In genomic region chr9:4679268-4680177, GRCh38 we compare ENCODE assay signal across 1 cellular context.
TF ChIP-seq lines count a peak whose summit lies in the region.

CDC37L1 (plus strand) TSS chr9:4679569; CDS start chr9:4679768, 199 bp downstream.

TF ChIP-seq in HepG2, 621 proteins besides CTCF, POLR2A, EP300 and RAD21 (continued from another document and continues in another):
- TF ChIP-seq, protein P1, sequence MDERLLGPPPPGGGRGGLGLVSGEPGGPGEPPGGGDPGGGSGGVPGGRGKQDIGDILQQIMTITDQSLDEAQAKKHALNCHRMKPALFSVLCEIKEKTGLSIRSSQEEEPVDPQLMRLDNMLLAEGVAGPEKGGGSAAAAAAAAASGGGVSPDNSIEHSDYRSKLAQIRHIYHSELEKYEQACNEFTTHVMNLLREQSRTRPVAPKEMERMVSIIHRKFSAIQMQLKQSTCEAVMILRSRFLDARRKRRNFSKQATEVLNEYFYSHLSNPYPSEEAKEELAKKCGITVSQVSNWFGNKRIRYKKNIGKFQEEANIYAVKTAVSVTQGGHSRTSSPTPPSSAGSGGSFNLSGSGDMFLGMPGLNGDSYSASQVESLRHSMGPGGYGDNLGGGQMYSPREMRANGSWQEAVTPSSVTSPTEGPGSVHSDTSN (CRISPR knock-in tag; IDR thresholded peaks at IDR 0.05): no peak
- TF ChIP-seq, protein P2, sequence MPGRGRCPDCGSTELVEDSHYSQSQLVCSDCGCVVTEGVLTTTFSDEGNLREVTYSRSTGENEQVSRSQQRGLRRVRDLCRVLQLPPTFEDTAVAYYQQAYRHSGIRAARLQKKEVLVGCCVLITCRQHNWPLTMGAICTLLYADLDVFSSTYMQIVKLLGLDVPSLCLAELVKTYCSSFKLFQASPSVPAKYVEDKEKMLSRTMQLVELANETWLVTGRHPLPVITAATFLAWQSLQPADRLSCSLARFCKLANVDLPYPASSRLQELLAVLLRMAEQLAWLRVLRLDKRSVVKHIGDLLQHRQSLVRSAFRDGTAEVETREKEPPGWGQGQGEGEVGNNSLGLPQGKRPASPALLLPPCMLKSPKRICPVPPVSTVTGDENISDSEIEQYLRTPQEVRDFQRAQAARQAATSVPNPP (CRISPR knock-in tag; IDR thresholded peaks at IDR 0.05): peak; percentile 81
- TF ChIP-seq ARNT2 (CRISPR knock-in tag; IDR thresholded peaks at IDR 0.05; ENCODE audit: low read depth) (peak; percentile 91; the same call in 1 of the 2 replicates), SALL1 (CRISPR knock-in tag; IDR thresholded peaks at IDR 0.05) (peak; percentile 94), ARHGAP35 (CRISPR knock-in tag; IDR thresholded peaks at IDR 0.05; ENCODE audit: borderline replicate concordance) (no peak), YEATS2 (CRISPR knock-in tag; IDR thresholded peaks at IDR 0.05; ENCODE audit: borderline replicate concordance) (peak; percentile 85; the same call in 1 of the 2 replicates), ZNF501 (CRISPR knock-in tag; IDR thresholded peaks at IDR 0.05) (peak; percentile 85), MYNN (CRISPR knock-in tag; IDR thresholded peaks at IDR 0.05; ENCODE audit: low read depth) (no peak; the same call in 1 of the 2 replicates), TBP (CRISPR knock-in tag; IDR thresholded peaks at IDR 0.05) (no peak), KIAA2018 (CRISPR knock-in tag; IDR thresholded peaks at IDR 0.05; ENCODE audit: borderline replicate concordance) (0 out of 2 replicates have a peak, but pooled peaks have one; percentile 93), ONECUT2 (CRISPR knock-in tag; IDR thresholded peaks at IDR 0.05) (no peak), ZNF607 (CRISPR knock-in tag; IDR thresholded peaks at IDR 0.05; ENCODE audit: borderline replicate concordance) (peak; percentile 66; the same call in 1 of the 2 replicates), ZNF740 (CRISPR knock-in tag; IDR thresholded peaks at IDR 0.05) (0 out of 2 replicates have a peak, but pooled peaks have one; percentile 24), GLI4 (CRISPR knock-in tag; IDR thresholded peaks at IDR 0.05; ENCODE audit: borderline replicate concordance) (no peak), MEIS2 (CRISPR knock-in tag; IDR thresholded peaks at IDR 0.05) (peak; percentile 80; the same call in 1 of the 2 replicates), GMEB2 (CRISPR knock-in tag; IDR thresholded peaks at IDR 0.05; ENCODE audit: low read depth) (peak; percentile 76), TP53 (CRISPR knock-in tag; conservative IDR thresholded peaks at IDR 0.05) (peak; percentile 80), ISL2 (CRISPR knock-in tag; IDR thresholded peaks at IDR 0.05) (peak; percentile 70), DR1 (CRISPR knock-in tag; IDR thresholded peaks at IDR 0.05) (peak; percentile 91), SIX4 (CRISPR knock-in tag; IDR thresholded peaks at IDR 0.05) (no peak; the same call in 1 of the 2 replicates), ZFY (CRISPR knock-in tag; IDR thresholded peaks at IDR 0.05) (peak; percentile 96), ZNF710 (CRISPR knock-in tag; IDR thresholded peaks at IDR 0.05; ENCODE audit: borderline replicate concordance) (no peak; the same call in none of the 2 replicates), NFAT5 (CRISPR knock-in tag; IDR thresholded peaks at IDR 0.05) (0 out of 2 replicates have a peak, but pooled peaks have one; percentile 61), ZNF850 (CRISPR knock-in tag; conservative IDR thresholded peaks at IDR 0.05) (no peak), SKI (IDR thresholded peaks at IDR 0.05; ENCODE audit: partially characterized antibody) (peak; percentile 72), HMG20A (CRISPR knock-in tag; IDR thresholded peaks at IDR 0.05; ENCODE audit: borderline replicate concordance) (no peak; the same call in 1 of the 2 replicates), ZNF737 (CRISPR knock-in tag; IDR thresholded peaks at IDR 0.05; ENCODE audit: borderline replicate concordance) (peak; percentile 61; the same call in 1 of the 2 replicates)
- TF ChIP-seq, protein P3, sequence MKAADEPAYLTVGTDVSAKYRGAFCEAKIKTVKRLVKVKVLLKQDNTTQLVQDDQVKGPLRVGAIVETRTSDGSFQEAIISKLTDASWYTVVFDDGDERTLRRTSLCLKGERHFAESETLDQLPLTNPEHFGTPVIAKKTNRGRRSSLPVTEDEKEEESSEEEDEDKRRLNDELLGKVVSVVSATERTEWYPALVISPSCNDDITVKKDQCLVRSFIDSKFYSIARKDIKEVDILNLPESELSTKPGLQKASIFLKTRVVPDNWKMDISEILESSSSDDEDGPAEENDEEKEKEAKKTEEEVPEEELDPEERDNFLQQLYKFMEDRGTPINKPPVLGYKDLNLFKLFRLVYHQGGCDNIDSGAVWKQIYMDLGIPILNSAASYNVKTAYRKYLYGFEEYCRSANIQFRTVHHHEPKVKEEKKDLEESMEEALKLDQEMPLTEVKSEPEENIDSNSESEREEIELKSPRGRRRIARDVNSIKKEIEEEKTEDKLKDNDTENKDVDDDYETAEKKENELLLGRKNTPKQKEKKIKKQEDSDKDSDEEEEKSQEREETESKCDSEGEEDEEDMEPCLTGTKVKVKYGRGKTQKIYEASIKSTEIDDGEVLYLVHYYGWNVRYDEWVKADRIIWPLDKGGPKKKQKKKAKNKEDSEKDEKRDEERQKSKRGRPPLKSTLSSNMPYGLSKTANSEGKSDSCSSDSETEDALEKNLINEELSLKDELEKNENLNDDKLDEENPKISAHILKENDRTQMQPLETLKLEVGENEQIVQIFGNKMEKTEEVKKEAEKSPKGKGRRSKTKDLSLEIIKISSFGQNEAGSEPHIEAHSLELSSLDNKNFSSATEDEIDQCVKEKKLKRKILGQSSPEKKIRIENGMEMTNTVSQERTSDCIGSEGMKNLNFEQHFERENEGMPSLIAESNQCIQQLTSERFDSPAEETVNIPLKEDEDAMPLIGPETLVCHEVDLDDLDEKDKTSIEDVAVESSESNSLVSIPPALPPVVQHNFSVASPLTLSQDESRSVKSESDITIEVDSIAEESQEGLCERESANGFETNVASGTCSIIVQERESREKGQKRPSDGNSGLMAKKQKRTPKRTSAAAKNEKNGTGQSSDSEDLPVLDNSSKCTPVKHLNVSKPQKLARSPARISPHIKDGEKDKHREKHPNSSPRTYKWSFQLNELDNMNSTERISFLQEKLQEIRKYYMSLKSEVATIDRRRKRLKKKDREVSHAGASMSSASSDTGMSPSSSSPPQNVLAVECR (CRISPR knock-in tag; IDR thresholded peaks at IDR 0.05; ENCODE audit: borderline replicate concordance): peak; percentile 89
- TF ChIP-seq, protein P4, sequence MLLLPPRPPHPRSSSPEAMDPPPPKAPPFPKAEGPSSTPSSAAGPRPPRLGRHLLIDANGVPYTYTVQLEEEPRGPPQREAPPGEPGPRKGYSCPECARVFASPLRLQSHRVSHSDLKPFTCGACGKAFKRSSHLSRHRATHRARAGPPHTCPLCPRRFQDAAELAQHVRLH (CRISPR knock-in tag; IDR thresholded peaks at IDR 0.05; ENCODE audit: borderline replicate concordance, low read depth): peak; percentile 74
